8 cellular contexts compared by ENCODE assay signal in genomic region chr2:11465485-11466306, GRCh38. TPM values are rescaled to one million over a fixed set of nuclear protein-coding genes. Genes with fewer than 3 reads are reported as not detected.
DNase-seq lines count a peak whose midpoint lies in the region; ATAC-seq and TF ChIP-seq lines count a peak whose summit lies in the region.

A gene with protein sequence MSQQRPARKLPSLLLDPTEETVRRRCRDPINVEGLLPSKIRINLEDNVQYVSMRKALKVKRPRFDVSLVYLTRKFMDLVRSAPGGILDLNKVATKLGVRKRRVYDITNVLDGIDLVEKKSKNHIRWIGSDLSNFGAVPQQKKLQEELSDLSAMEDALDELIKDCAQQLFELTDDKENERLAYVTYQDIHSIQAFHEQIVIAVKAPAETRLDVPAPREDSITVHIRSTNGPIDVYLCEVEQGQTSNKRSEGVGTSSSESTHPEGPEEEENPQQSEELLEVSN (minus strand): TSS chr2:11466161. CDS start chr2:11465879, 282 bp downstream.

- peak; percentile 52 for ATAC-seq in HG03442 (IDR thresholded peaks at IDR 0.05; ENCODE audit: unreplicated experiment)
- peak; percentile 85 for ATAC-seq in activated CD4-positive, alpha-beta T cell treated with anti-CD3 and anti-CD28 coated beads for 36 hours

- peaks cover 22% of the 10 kb centered on the region for H3K36me3 Mint-ChIP-seq in activated CD4-positive, alpha-beta T cell treated with anti-CD3 and anti-CD28 coated beads for 36 hours (ENCODE audit: low read depth)
- H3K36me3 Mint-ChIP-seq in chondrocyte (ENCODE audit: low read depth) = peaks cover 5% of the 10 kb centered on the region

- peak within 1 kb of the TSS; percentile 81 for H3K4me3 Mint-ChIP-seq in activated CD4-positive, alpha-beta T cell treated with anti-CD3 and anti-CD28 coated beads for 36 hours
- H3K4me3 Mint-ChIP-seq in chondrocyte (ENCODE audit: unreplicated experiment) = peak within 1 kb of the TSS; percentile 81

- H3K9me3 Mint-ChIP-seq in activated CD4-positive, alpha-beta T cell treated with anti-CD3 and anti-CD28 coated beads for 36 hours (ENCODE audit: low read depth) = no peaks in the 10 kb centered on the region
- no peaks in the 10 kb centered on the region for H3K9me3 Mint-ChIP-seq in chondrocyte (ENCODE audit: low read depth)

- TF ChIP-seq CTCF in AG10803 (conservative IDR thresholded peaks at IDR 0.05; ENCODE audit: low read length) (no peak), chondrocyte (IDR thresholded peaks at IDR 0.05) (peak; percentile 25)

- peak; percentile 60 for TF ChIP-seq POLR2A in GM19099 (IDR thresholded peaks at IDR 0.05; ENCODE audit: extremely low read depth, insufficient read length, low read depth)

- DNase-seq in AG10803 (ENCODE audit: low read depth) (peak; percentile 93), NCI-H524 treated with DMSO at 0.1 percent for 48 hours (lab: John Stamatoyannopoulos, UW) (peak; percentile 78), chondrocyte (ENCODE audit: low spot score) (peak; percentile 97), kidney glomerular epithelial cell (lab: John Stamatoyannopoulos, UW) (peak; percentile 86)
- peak; percentile 92 for DNase-seq in activated CD4-positive, alpha-beta T cell treated with anti-CD3 and anti-CD28 coated beads for 36 hours
- peak; percentile 74 to 82 for DNase-seq in stimulated activated CD4-positive, alpha-beta T cell treated with anti-CD3 and anti-CD28 coated beads, Interleukin-15, amount 100 ng/mL, for 48 hours (ENCODE audit: low read depth in 2 of 2)

- POLR2A ChIA-PET in activated CD4-positive, alpha-beta T cell treated with anti-CD3 and anti-CD28 coated beads for 36 hours (lab: Charles Lee) = interaction anchor here (0.6 kb wide), 2 partner anchors 19 to 218 kb away, joined by 3 read pairs; no protein-coding TSS in a partner anchor

- peaks cover 33% of the 10 kb centered on the region for H3K4me1 Mint-ChIP-seq in activated CD4-positive, alpha-beta T cell treated with anti-CD3 and anti-CD28 coated beads for 36 hours
- H3K4me1 Mint-ChIP-seq in chondrocyte (ENCODE audit: low read depth) = peaks cover 40% of the 10 kb centered on the region

- no peaks in the 10 kb centered on the region for H3K27me3 Mint-ChIP-seq in activated CD4-positive, alpha-beta T cell treated with anti-CD3 and anti-CD28 coated beads for 36 hours
- H3K27me3 Mint-ChIP-seq in chondrocyte (ENCODE audit: low read depth) = no peaks in the 10 kb centered on the region

- CTCF ChIA-PET in activated CD4-positive, alpha-beta T cell treated with anti-CD3 and anti-CD28 coated beads for 36 hours (lab: Charles Lee) = interaction anchor here (0.6 to 1.6 kb wide), 9 partner anchors 14 to 556 kb away, joined by 3 to 9 read pairs (median 3); a partner anchor contains a TSS

- intact Hi-C loops in activated CD4-positive, alpha-beta T cell treated with anti-CD3 and anti-CD28 coated beads for 36 hours (cut with DNase I, micrococcal nuclease) = loop anchor here (1.0 to 5.0 kb wide), 9 partner anchors 119 to 1018 kb away; partner anchors contain the start of genes LPIN1 (in 1 of the 2), ODC1 (in 1 of the 2), PDIA6 (in 1 of the 2) and ROCK2 (in 1 of the 2)

- peak within 1 kb of the TSS; percentile 92 for H3K27ac Mint-ChIP-seq in activated CD4-positive, alpha-beta T cell treated with anti-CD3 and anti-CD28 coated beads for 36 hours
- peak within 1 kb of the TSS; percentile 97 for H3K27ac Mint-ChIP-seq in chondrocyte (ENCODE audit: unreplicated experiment)

- H3K4me3 ChIP-seq in AG10803 (ENCODE audit: low read length) = peak within 1 kb of the TSS; percentile 75

RNA-seq across cellular contexts. Expression of the gene that starts here (rescaled TPM):
- 10 to 100 TPM in 1 of 2 experiments, 1 to 10 TPM in 1; 7.2 to 10.6 TPM for total RNA-seq in activated CD4-positive, alpha-beta T cell treated with anti-CD3 and anti-CD28 coated beads for 36 hours
- 14.2 to 17.7 TPM (median 15.1 TPM) in 3 replicates for total RNA-seq in chondrocyte

Comparison
In these comparisons a context has a peak if more than half of its experiments do, and no peak if none do; other contexts are left out.
1. Peak in every context shown above with its lines: DNase-seq, ATAC-seq and H3K4me3 ChIP-seq.